Comparison of ENCODE assay signal across 24 cellular contexts in the genomic region with DNA sequence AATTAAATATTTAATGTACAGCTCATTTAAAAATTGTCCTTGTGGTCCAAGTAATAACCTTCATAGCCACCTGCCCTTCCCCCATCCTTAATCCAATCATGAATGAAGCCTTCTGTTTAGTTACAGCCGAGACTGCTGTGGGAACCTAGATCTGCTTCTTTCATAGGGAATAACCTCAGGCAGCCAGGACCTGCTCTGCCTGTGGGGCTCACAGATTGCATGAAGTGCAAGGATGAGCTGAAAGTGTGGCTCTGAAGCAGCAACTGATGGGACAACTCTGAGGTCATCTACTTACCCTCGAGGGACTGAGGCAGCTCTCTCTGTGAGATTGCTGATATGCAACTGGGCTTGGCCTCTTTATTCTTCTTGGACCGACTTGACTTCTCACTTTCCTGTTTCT.
DNase-seq lines count a peak whose midpoint lies in the region; ATAC-seq lines count a peak whose summit lies in the region.
"Had no signal": no experiment of that assay in that cellular context is flagged by ENCODE, and none has a peak within 500 bp of the region (broad histone marks: within the 10 kb centered on the region; RNA-seq: fewer than 3 reads in every experiment).

No MANE protein-coding gene starts in this region.

- H3K79me2 ChIP-seq in trophoblast cell (ENCODE audit: control insufficient read depth, insufficient read depth, low read length, poor library complexity), result no peaks in the 10 kb centered on the region

- no CpG with 5 or more reads among the region's 3 CpGs for whole genome bisulfite sequencing in trophoblast cell (ENCODE audit: extremely low coverage, insufficient coverage, insufficient read length)

- H3K4me1 ChIP-seq in trophoblast cell (ENCODE audit: control insufficient read depth in 1 of 2, insufficient read depth in 2 of 2, low read length in 2 of 2), result no peaks in the 10 kb centered on the region
- H3K4me1 ChIP-seq: gastrocnemius medialis, psoas muscle had no signal

- H2BK120ac ChIP-seq in trophoblast cell (ENCODE audit: insufficient read depth, low read length, poor library complexity), result no peak overlapping the region

- H2BK12ac ChIP-seq in trophoblast cell (ENCODE audit: low read length), result no peak overlapping the region

- H3K36me3 ChIP-seq in trophoblast cell (ENCODE audit: control insufficient read depth in 1 of 2, insufficient read depth in 2 of 2, low read length in 2 of 2), result no peaks in the 10 kb centered on the region
- H3K36me3 ChIP-seq: gastrocnemius medialis had no signal

- no peak overlapping the region for H2BK5ac ChIP-seq in trophoblast cell (ENCODE audit: low read depth, low read length, poor library complexity)

- H4K8ac ChIP-seq in trophoblast cell (ENCODE audit: low read depth, low read length), result no peak overlapping the region

- no peak overlapping the region for H3K18ac ChIP-seq in trophoblast cell (ENCODE audit: low read length)

- H2AFZ ChIP-seq in trophoblast cell (ENCODE audit: insufficient read depth, low read length, poor library complexity), result no peak overlapping the region

- H3K4me2 ChIP-seq in trophoblast cell (ENCODE audit: low read length), result no peak overlapping the region

- H3K14ac ChIP-seq in trophoblast cell (ENCODE audit: low read length), result no peak overlapping the region

- H3K9ac ChIP-seq in trophoblast cell (ENCODE audit: low read length), result no peak overlapping the region

- no peaks in the 10 kb centered on the region for H3K27me3 ChIP-seq in trophoblast cell (ENCODE audit: insufficient read depth, low read length)
- H3K27me3 ChIP-seq: gastrocnemius medialis had no signal

- H3K4me3 ChIP-seq in trophoblast cell (ENCODE audit: low read depth, low read length), result no peak overlapping the region
- H3K4me3 ChIP-seq: gastrocnemius medialis, psoas muscle had no signal

- H2AK5ac ChIP-seq in trophoblast cell (ENCODE audit: low read length), result no peak overlapping the region

- ATAC-seq in GM21381 (IDR thresholded peaks at IDR 0.05; ENCODE audit: unreplicated experiment), result no peak
- ATAC-seq: activated CD8-positive, alpha-beta T cell treated with anti-CD3 and anti-CD28 coated beads, Interleukin-2, amount 10 ng/mL, durations not matched to agents 7 days and 5 days; activated naive CD8-positive, alpha-beta T cell treated with anti-CD3 and anti-CD28 coated beads, Interleukin-2, amount 50 U/mL, for 24 hours; gastrocnemius medialis; psoas muscle; T-cell had no signal

- H4K91ac ChIP-seq in trophoblast cell (ENCODE audit: low read depth, low read length), result no peak overlapping the region

- peak; percentile 61 for DNase-seq in activated effector memory CD4-positive, alpha-beta T cell treated with anti-CD3 and anti-CD28 coated beads, Interleukin-2, amount 50 U/mL, for 16 hours
- DNase-seq in activated effector memory CD4-positive, alpha-beta T cell treated with Interleukin-2 at 50 U/mL for 16 hours, result no peak
- DNase-seq in RPMI8226, result peak; percentile 30
- peak; percentile 42 for DNase-seq in foreskin melanocyte
- DNase-seq in trophoblast cell, result no peak
- no peak for DNase-seq in activated CD4-positive, alpha-beta T cell treated with anti-CD3 and anti-CD28 coated beads for 1 hour
- DNase-seq in nucleus accumbens (lab: John Stamatoyannopoulos, UW), result no peak
- DNase-seq: activated CD4-positive, CD25-positive, alpha-beta regulatory T cell treated with anti-CD3 and anti-CD28 coated beads, Interleukin-2, amount 50 U/mL, for 72 hours; activated CD8-positive, alpha-beta T cell treated with anti-CD3 and anti-CD28 coated beads, Interleukin-2, amount 10 ng/mL, durations not matched to agents 7 days and 5 days; activated gamma-delta T cell treated with Interleukin-2 at 50 U/mL for 16 hours; activated naive CD8-positive, alpha-beta T cell treated with anti-CD3 and anti-CD28 coated beads, Interleukin-2, amount 50 U/mL, for 24 hours; DMS53; effector memory CD4-positive, alpha-beta T cell; erythroblast; gastrocnemius medialis; GF-D8; mesenchymal stem cell; NCI-H1092; NCI-H1930; SIG-M5; T-cell had no signal

- no peak overlapping the region for H3K23ac ChIP-seq in trophoblast cell (ENCODE audit: low read length)

- H3K79me1 ChIP-seq in trophoblast cell (ENCODE audit: low read length), result no peaks in the 10 kb centered on the region

- no peak overlapping the region for H3K4ac ChIP-seq in trophoblast cell (ENCODE audit: low read depth, low read length)

- no peak overlapping the region for H3K27ac ChIP-seq in trophoblast cell (ENCODE audit: low read depth, low read length)
- H3K27ac ChIP-seq: 22Rv1, gastrocnemius medialis, psoas muscle had no signal

- H3K9me3 ChIP-seq in trophoblast cell (ENCODE audit: insufficient read depth, low read depth, low read length), result no peaks in the 10 kb centered on the region
- H3K9me3 ChIP-seq: gastrocnemius medialis, psoas muscle had no signal

- peak overlapping the region; percentile 12 for H4K12ac ChIP-seq in trophoblast cell (ENCODE audit: low read depth, low read length)

Comparison
In these comparisons a context has a peak if more than half of its experiments do, and no peak if none do; other contexts are left out.
1. DNase-seq: peak in activated effector memory CD4-positive, alpha-beta T cell treated with anti-CD3 and anti-CD28 coated beads, Interleukin-2, amount 50 U/mL, for 16 hours (single experiment), RPMI8226 (single experiment) and foreskin melanocyte (single experiment); none in activated effector memory CD4-positive, alpha-beta T cell treated with Interleukin-2 at 50 U/mL for 16 hours (single experiment), trophoblast cell (0 of 2), activated CD4-positive, alpha-beta T cell treated with anti-CD3 and anti-CD28 coated beads for 1 hour (single experiment) and nucleus accumbens (0 of 56).